25 cellular contexts compared by ENCODE assay signal in genomic region chr5:135255461-135256178, GRCh38.
DNase-seq lines count a peak whose midpoint lies in the region; ATAC-seq, FAIRE-seq and TF ChIP-seq lines count a peak whose summit lies in the region.
"Had no signal": no experiment of that assay in that cellular context is flagged by ENCODE, and none has a peak within 500 bp of the region (broad histone marks: within the 10 kb centered on the region; RNA-seq: fewer than 3 reads in every experiment).

No MANE protein-coding gene starts in this region.

- no peak for TF ChIP-seq EP300 in GM12878 (IDR thresholded peaks at IDR 0.05; ENCODE audit: borderline replicate concordance in 1 of 2, control insufficient read depth in 1 of 2, low read depth in 2 of 2, low read length in 2 of 2)

- TF ChIP-seq CTCF in D721Med (IDR thresholded peaks at IDR 0.05; ENCODE audit: insufficient read depth, missing control alignments) (peak; percentile 38), GM23338 (conservative IDR thresholded peaks at IDR 0.05; ENCODE audit: low read depth in 2 of 2) (peak in 1 of 2 experiments; percentile 25; a peak in 2 of 4 replicates), GM12878 (IDR thresholded peaks at IDR 0.05 in 2 of 3, conservative IDR thresholded peaks at IDR 0.05 in 1 of 3; ENCODE audit: control insufficient read depth in 2 of 3, extremely low read depth in 1 of 3, insufficient read depth in 1 of 3, low read depth in 3 of 3, low read length in 3 of 3) (no peak), chondrocyte (IDR thresholded peaks at IDR 0.05) (no peak)

- H3K4me3 ChIP-seq in GM23338 = no peak overlapping the region
- no peak overlapping the region for H3K4me3 ChIP-seq in GM12878
- H3K4me3 ChIP-seq: mucosa of descending colon, right lobe of liver, suprapubic skin had no signal

- no peaks in the 10 kb centered on the region for H3K9me3 ChIP-seq in GM12878 (replicated peaks; ENCODE audit: control insufficient read depth, insufficient read depth, low read length)
- H3K9me3 ChIP-seq: mucosa of descending colon, right lobe of liver, suprapubic skin had no signal

- intact Hi-C loops in GM12878 (cut with micrococcal nuclease; ENCODE audit: unreplicated experiment) = no loop called here
- intact Hi-C loops in activated CD4-positive, alpha-beta memory T cell treated with anti-CD3 and anti-CD28 coated beads for 36 hours (cut with micrococcal nuclease) = no loop called here

- POLR2A ChIA-PET in GM12878 (lab: Charles Lee) = no interaction called here
- POLR2A ChIA-PET in activated CD4-positive, alpha-beta memory T cell treated with anti-CD3 and anti-CD28 coated beads for 36 hours (lab: Charles Lee) = no interaction called here

- H3K27me3 ChIP-seq in GM23338 (ENCODE audit: insufficient read depth) = no peaks in the 10 kb centered on the region
- no peaks in the 10 kb centered on the region; a peak in 2 of 4 replicates for H3K27me3 ChIP-seq in GM12878 (replicated peaks in 1 of 2; ENCODE audit: control insufficient read depth in 2 of 2, insufficient read depth in 2 of 2, low read length in 1 of 2)
- H3K27me3 ChIP-seq: right lobe of liver, suprapubic skin had no signal

- H3K36me3 Mint-ChIP-seq in GM23338 (ENCODE audit: low read depth) (no peaks in the 10 kb centered on the region; the same call in 2 of the 3 replicates), chondrocyte (ENCODE audit: low read depth) (peaks cover 2% of the 10 kb centered on the region)
- H3K36me3 Mint-ChIP-seq in activated CD4-positive, alpha-beta memory T cell treated with anti-CD3 and anti-CD28 coated beads for 36 hours = no peaks in the 10 kb centered on the region

- no peaks in the 10 kb centered on the region for H3K36me3 ChIP-seq in GM23338 (ENCODE audit: insufficient read depth)
- H3K36me3 ChIP-seq in GM12878 (ENCODE audit: control insufficient read depth in 2 of 2, insufficient read depth in 2 of 2, low read length in 1 of 2) = no peaks in the 10 kb centered on the region
- H3K36me3 ChIP-seq: right lobe of liver, suprapubic skin had no signal

- 9% methylated on average over 4 of the region's 4 CpGs for WGBS in GM12878 (ENCODE audit: insufficient coverage, insufficient replicate concordance, low lambda C conversion rate, missing lambda C conversion rate)

- H3K9ac ChIP-seq in GM12878 (ENCODE audit: control insufficient read depth, insufficient read depth, low read length) = no peak overlapping the region
- H3K9ac ChIP-seq: parathyroid adenoma had no signal

- H3F3A ChIP-seq in GM23338 (replicated peaks; ENCODE audit: low read depth) = no peaks in the 10 kb centered on the region

- DNase-seq in D721Med (ENCODE audit: insufficient read length, low spot score) (no peak), GM23338 (ENCODE audit: low spot score) (no peak), GM12878 (ENCODE audit: low read depth, low spot score) (no peak), mucosa of gallbladder (ENCODE audit: low spot score) (peak; percentile 3), chondrocyte (ENCODE audit: low spot score) (no peak)
- DNase-seq in activated CD4-positive, alpha-beta memory T cell treated with anti-CD3 and anti-CD28 coated beads for 36 hours = no peak
- DNase-seq: activated effector memory CD4-positive, alpha-beta T cell treated with anti-CD3 and anti-CD28 coated beads, Interleukin-2, amount 50 U/mL, for 16 hours; activated T-cell treated with anti-CD3 and anti-CD28 coated beads, Interleukin-2, amount 50 U/mL, for 1 hour; Calu3; mucosa of descending colon; NCI-H1092; NCI-H1694 treated with DMSO at 0.1 percent for 48 hours; NCI-H526 treated with DMSO at 0.1 percent for 48 hours; nephron progenitor cell; right lobe of liver; stimulated activated CD4-positive, alpha-beta T cell treated with anti-CD3 and anti-CD28 coated beads, Interleukin-4, amount 100 ng/mL, for 4 hours; stimulated activated naive CD4-positive, alpha-beta T cell; T-helper 1 cell had no signal

- SMC1A ChIA-PET in GM12878 (lab: Charles Lee; ENCODE audit: uncharacterized antibody, unreplicated experiment) = no interaction called here

- RAD21 ChIA-PET in GM12878 (lab: Charles Lee; ENCODE audit: unreplicated experiment) = no interaction called here

- FAIRE-seq in D721Med (lab: Jason Lieb, UNC) = no peak
- peak; percentile 18 for FAIRE-seq in GM12878 (lab: Jason Lieb, UNC)
- FAIRE-seq: GM18507, keratinocyte had no signal

- H2AFZ ChIP-seq in GM23338 (0 out of 2 replicates have a peak overlapping the region, but pooled peaks have one; percentile 28), GM12878 (ENCODE audit: control insufficient read depth, low read depth, low read length) (no peak overlapping the region)
- H2AFZ ChIP-seq: parathyroid adenoma had no signal

- no peaks in the 10 kb centered on the region for H3K9me3 Mint-ChIP-seq in GM23338
- peaks cover 5% of the 10 kb centered on the region for H3K9me3 Mint-ChIP-seq in chondrocyte (ENCODE audit: low read depth)
- H3K9me3 Mint-ChIP-seq in activated CD4-positive, alpha-beta memory T cell treated with anti-CD3 and anti-CD28 coated beads for 36 hours = peaks cover 5% of the 10 kb centered on the region

- no peak for TF ChIP-seq POLR2A in GM12878 (IDR thresholded peaks at IDR 0.05; ENCODE audit: low read depth, low read length)

- BruUV-seq in GM12878 (replicated peaks; lab: Mats Ljungman, UMichigan) = no TSS peak

- H4K20me1 ChIP-seq in GM23338 (replicated peaks; ENCODE audit: insufficient read depth) = no peaks in the 10 kb centered on the region
- no peaks in the 10 kb centered on the region for H4K20me1 ChIP-seq in GM12878 (ENCODE audit: control insufficient read depth, insufficient read depth)

- H3K79me2 ChIP-seq in GM23338 (replicated peaks; ENCODE audit: insufficient read depth) = no peaks in the 10 kb centered on the region
- no peaks in the 10 kb centered on the region for H3K79me2 ChIP-seq in GM12878 (ENCODE audit: control insufficient read depth, insufficient read depth, low read length)
- H3K79me2 ChIP-seq: parathyroid adenoma had no signal

- no peaks in the 10 kb centered on the region for H3K4me1 ChIP-seq in GM23338 (ENCODE audit: insufficient read depth)
- no peaks in the 10 kb centered on the region for H3K4me1 ChIP-seq in GM12878 (ENCODE audit: control insufficient read depth, insufficient read depth, low read length)
- H3K4me1 ChIP-seq: parathyroid adenoma, right lobe of liver, suprapubic skin had no signal

- H3K9me2 ChIP-seq in GM23338 (ENCODE audit: insufficient read depth) = no peaks in the 10 kb centered on the region

- H3K27ac ChIP-seq in GM23338 (ENCODE audit: low read depth) (no peak overlapping the region), GM12878 (ENCODE audit: control insufficient read depth, insufficient read depth) (no peak overlapping the region)
- H3K27ac ChIP-seq: C4-2B, parathyroid adenoma, right lobe of liver, suprapubic skin had no signal

- H3K27me3 Mint-ChIP-seq in GM23338 (ENCODE audit: insufficient read depth, low read depth, poor library complexity) = peaks cover 5% of the 10 kb centered on the region
- H3K27me3 Mint-ChIP-seq in chondrocyte (ENCODE audit: low read depth) = no peaks in the 10 kb centered on the region
- peaks cover 9% of the 10 kb centered on the region for H3K27me3 Mint-ChIP-seq in activated CD4-positive, alpha-beta memory T cell treated with anti-CD3 and anti-CD28 coated beads for 36 hours

- no peak overlapping the region for H3K27ac Mint-ChIP-seq in GM23338
- no peak overlapping the region for H3K27ac Mint-ChIP-seq in chondrocyte (ENCODE audit: unreplicated experiment)
- H3K27ac Mint-ChIP-seq in activated CD4-positive, alpha-beta memory T cell treated with anti-CD3 and anti-CD28 coated beads for 36 hours = no peak overlapping the region
- H3K27ac Mint-ChIP-seq: nephron progenitor cell had no signal

- CTCF ChIA-PET in GM12878 (lab: Yijun Ruan, JAX) = interaction anchor here (0.7 kb wide), 1 partner anchor 171 kb away, joined by 3 read pairs; no protein-coding TSS in a partner anchor
- CTCF ChIA-PET in activated CD4-positive, alpha-beta memory T cell treated with anti-CD3 and anti-CD28 coated beads for 36 hours (lab: Charles Lee) = no interaction called here

- in situ Hi-C loops in GM12878 (cut with MboI) = no loop called here

- no peak for TF ChIP-seq RAD21 in GM12878 (IDR thresholded peaks at IDR 0.05; ENCODE audit: insufficient read depth, low read depth, low read length)

- ATAC-seq in GM23338 = peak; percentile 78
- no peak for ATAC-seq in GM12878
- no peak for ATAC-seq in GM21367 (IDR thresholded peaks at IDR 0.05; ENCODE audit: unreplicated experiment)
- ATAC-seq: activated CD4-positive, CD25-positive, alpha-beta regulatory T cell treated with anti-CD3 and anti-CD28 coated beads, Interleukin-2, amount 50 U/mL, for 24 hours; mucosa of descending colon had no signal

- H3K4me1 Mint-ChIP-seq in GM23338 (no peaks in the 10 kb centered on the region), chondrocyte (ENCODE audit: low read depth) (no peaks in the 10 kb centered on the region)
- no peaks in the 10 kb centered on the region for H3K4me1 Mint-ChIP-seq in activated CD4-positive, alpha-beta memory T cell treated with anti-CD3 and anti-CD28 coated beads for 36 hours (ENCODE audit: low read depth)

- H3K4me2 ChIP-seq in GM23338 (no peak overlapping the region), GM12878 (ENCODE audit: control insufficient read depth, insufficient read depth) (no peak overlapping the region)

- no peak overlapping the region for H3K4me3 Mint-ChIP-seq in GM23338
- no peak overlapping the region for H3K4me3 Mint-ChIP-seq in chondrocyte (ENCODE audit: unreplicated experiment)
- no peak overlapping the region for H3K4me3 Mint-ChIP-seq in activated CD4-positive, alpha-beta memory T cell treated with anti-CD3 and anti-CD28 coated beads for 36 hours
- H3K4me3 Mint-ChIP-seq: nephron progenitor cell had no signal

TF ChIP-seq in GM23338, 12 proteins besides CTCF, POLR2A, EP300 and RAD21:
- no peak for TF ChIP-seq NANOG (IDR thresholded peaks at IDR 0.05; ENCODE audit: borderline replicate concordance)
- no peak for TF ChIP-seq EZH2 (IDR thresholded peaks at IDR 0.05; ENCODE audit: low read depth, unreplicated experiment)
- no peak for TF ChIP-seq EZH2phosphoT487 (IDR thresholded peaks at IDR 0.05; ENCODE audit: unreplicated experiment)
- no peak for TF ChIP-seq CREB1 (CRISPR knock-in tag; IDR thresholded peaks at IDR 0.05; ENCODE audit: low read depth)
- TF ChIP-seq STAT1 (IDR thresholded peaks at IDR 0.05; ENCODE audit: unreplicated experiment) = no peak
- TF ChIP-seq JUNB (IDR thresholded peaks at IDR 0.05; ENCODE audit: unreplicated experiment) = no peak
- no peak for TF ChIP-seq ZNF331 (CRISPR knock-in tag; IDR thresholded peaks at IDR 0.05; ENCODE audit: low read depth)

TF ChIP-seq in GM12878, 131 proteins besides CTCF, POLR2A, EP300 and RAD21 (continues in another document):
- TF ChIP-seq SREBF2 (IDR thresholded peaks at IDR 0.05; ENCODE audit: low read length) (no peak), BRCA1 (IDR thresholded peaks at IDR 0.05; ENCODE audit: low read depth, low read length) (no peak)
